ENCODE assay signal across 7 cellular contexts in genomic region chr18:79944126-79944731, GRCh38. TPM values are rescaled to one million over a fixed set of nuclear protein-coding genes. Genes with fewer than 3 reads are reported as not detected.
DNase-seq lines count a peak whose midpoint lies in the region; ATAC-seq and TF ChIP-seq lines count a peak whose summit lies in the region.

No MANE protein-coding gene starts in this region.

- ATAC-seq in GM18502 (IDR thresholded peaks at IDR 0.05; ENCODE audit: poor library complexity, unreplicated experiment) (peak; percentile 62), HG02885 (IDR thresholded peaks at IDR 0.05; ENCODE audit: poor library complexity, unreplicated experiment) (peak; percentile 59), omental fat pad (ENCODE audit: low FRiP score) (peak; percentile 53), GM18907 (IDR thresholded peaks at IDR 0.05; ENCODE audit: unreplicated experiment) (no peak)

- peak; percentile 44 to 52 for DNase-seq in activated T-cell treated with anti-CD3 and anti-CD28 coated beads, Interleukin-2, amount 50 U/mL, for 48 hours
- DNase-seq in omental fat pad (ENCODE audit: low spot score) (peak; percentile 22), NCI-H524 treated with DMSO at 0.1 percent for 48 hours (lab: John Stamatoyannopoulos, UW) (no peak), HuH-7 (ENCODE audit: low spot score) (no peak)

- TF ChIP-seq CTCF in omental fat pad (IDR thresholded peaks at IDR 0.05), result no peak

RNA-seq across cellular contexts. Expression of gene SLC66A2, which starts 7.2 kb away (rescaled TPM):
- 100 to 1,000 TPM in 2 of 4 donors, 10 to 100 TPM in 2; 69.4 to 176 (median 103) TPM for total RNA-seq in omental fat pad

RNA-seq across cellular contexts. Expression of gene HSBP1L1, which starts 20.2 kb away (rescaled TPM):
- total RNA-seq in omental fat pad, result 10 to 100 TPM; 13.2 to 20.1 (median 17.3) TPM

RNA-seq across cellular contexts. Expression of gene TXNL4A, which starts 44.1 kb away (rescaled TPM):
- total RNA-seq in omental fat pad, result 10 to 100 TPM; 18.0 to 47.6 (median 33.6) TPM

Comparison
In these comparisons a context has a peak if more than half of its experiments do, and no peak if none do; other contexts are left out.
1. DNase-seq: peak in activated T-cell treated with anti-CD3 and anti-CD28 coated beads, Interleukin-2, amount 50 U/mL, for 48 hours (2 of 2) and omental fat pad (single experiment); none in NCI-H524 treated with DMSO at 0.1 percent for 48 hours (single experiment) and HuH-7 (single experiment).